ENCODE assay signal across 32 cellular contexts in the genomic region with DNA sequence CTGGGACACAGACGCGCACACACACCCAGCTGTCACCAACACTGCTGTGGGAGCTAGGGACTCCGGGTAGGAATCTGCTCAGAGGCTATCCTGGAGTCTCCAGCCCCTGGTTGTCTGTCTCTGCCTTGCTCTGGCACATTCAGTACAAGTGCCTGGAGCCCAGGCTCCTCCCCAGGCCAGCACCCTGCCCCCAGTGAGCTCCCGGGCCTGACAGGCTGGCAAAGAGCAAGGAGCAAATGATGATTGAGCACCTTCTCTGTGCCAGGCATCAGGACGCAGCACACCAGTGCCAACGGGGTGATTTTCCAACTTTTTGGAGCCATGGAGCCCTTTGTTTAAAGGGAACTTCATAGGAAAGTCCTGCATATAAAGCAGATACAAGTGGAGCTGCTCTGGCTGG. TPM values are rescaled to one million over a fixed set of nuclear protein-coding genes. Genes with fewer than 3 reads are reported as not detected.
DNase-seq lines count a peak whose midpoint lies in the region; ATAC-seq and TF ChIP-seq lines count a peak whose summit lies in the region.
"Had no signal": no experiment of that assay in that cellular context is flagged by ENCODE, and none has a peak within 500 bp of the region (broad histone marks: within the 10 kb centered on the region; RNA-seq: fewer than 3 reads in every experiment).

No MANE protein-coding gene starts in this region.

- H2AFZ ChIP-seq in SK-N-SH (ENCODE audit: low read depth), result no peak overlapping the region

- H3K4me1 Mint-ChIP-seq in brain, result peaks cover 69% of the 10 kb centered on the region
- H3K4me1 Mint-ChIP-seq: mesothelial cell of epicardium had no signal

- TF ChIP-seq EP300 in SK-N-SH (IDR thresholded peaks at IDR 0.05; ENCODE audit: borderline replicate concordance in 1 of 2, low read depth in 1 of 2, low read length in 1 of 2), result no peak

- no peaks in the 10 kb centered on the region for H3F3A ChIP-seq in SK-N-SH (replicated peaks; ENCODE audit: insufficient read depth)

- H3K27me3 Mint-ChIP-seq in brain, result peaks cover 14% of the 10 kb centered on the region

- no peaks in the 10 kb centered on the region for H4K20me1 ChIP-seq in SK-N-SH (ENCODE audit: insufficient read depth)

- no peak for TF ChIP-seq RAD21 in SK-N-SH (IDR thresholded peaks at IDR 0.05; ENCODE audit: low read length)

- no peak overlapping the region for H3K9ac ChIP-seq in SK-N-SH

- no peaks in the 10 kb centered on the region for H3K9me2 ChIP-seq in SK-N-SH

- no peak overlapping the region for H3K4me2 ChIP-seq in SK-N-SH

- peaks cover 37% of the 10 kb centered on the region for H3K27me3 ChIP-seq in SK-N-SH (ENCODE audit: insufficient read depth)
- H3K27me3 ChIP-seq: Peyer's patch had no signal

- H3K9me3 ChIP-seq in SK-N-SH, result no peaks in the 10 kb centered on the region
- H3K9me3 ChIP-seq: breast epithelium, gastrocnemius medialis, left lung, Peyer's patch, psoas muscle had no signal

- POLR2A ChIA-PET in SK-N-SH (lab: Yijun Ruan, JAX), result interaction anchor here (0.7 kb wide), 1 partner anchor 54 kb away, joined by 3 read pairs; no protein-coding TSS in a partner anchor

- WGBS in SK-N-SH (ENCODE audit: low lambda C conversion rate), result 46% methylated on average over 5 of the region's 6 CpGs

- DNase-seq in SK-N-SH (peak; percentile 49), left lobe of liver (ENCODE audit: low spot score) (peak; percentile 85), substantia nigra (lab: John Stamatoyannopoulos, UW) (peak in 41 of 49 donors; percentile 24 to 84 (median 47)), germinal center (ENCODE audit: low spot score) (no peak)
- DNase-seq: activated CD4-positive, alpha-beta memory T cell treated with anti-CD3 and anti-CD28 coated beads for 36 hours; activated CD4-positive, alpha-beta T cell treated with anti-CD3 and anti-CD28 coated beads for 1 hour; activated CD8-positive, alpha-beta memory T cell treated with anti-CD3 and anti-CD28 coated beads, Interleukin-2, amount 50 U/mL, for 4 hours; activated naive CD4-positive, alpha-beta T cell treated with Interleukin-2 at 50 U/mL for 16 hours; CD4-positive, alpha-beta T cell; effector CD4-positive, alpha-beta T cell; gastrocnemius medialis; H7; KBM-7; left lung; NCI-H1092 treated with DMSO at 0.1 percent for 48 hours; NCI-H187; NCI-H2171 treated with DMSO at 0.1 percent for 48 hours; NCI-H526; Peyer's patch; psoas muscle; SIG-M5; SW 1271 had no signal

- H3K9me3 Mint-ChIP-seq in brain, result no peaks in the 10 kb centered on the region
- H3K9me3 Mint-ChIP-seq: activated CD4-positive, alpha-beta memory T cell treated with anti-CD3 and anti-CD28 coated beads for 36 hours; CD4-positive, alpha-beta T cell; mesothelial cell of epicardium; stimulated activated effector memory CD8-positive, alpha-beta T cell treated with anti-CD3 and anti-CD28 coated beads, Interleukin-12 subunit alpha, Interleukin-12 subunit beta, amount 100 ng/mL, for 72 hours had no signal

- H3K27ac ChIP-seq in SK-N-SH (ENCODE audit: low read depth in 2 of 2, low read length in 1 of 2) (no peak overlapping the region), substantia nigra (ENCODE audit: low read depth, low read length, poor library complexity, severe bottlenecking) (peak overlapping the region; percentile 100)
- H3K27ac ChIP-seq: breast epithelium, gastrocnemius medialis, left lung, Peyer's patch, psoas muscle had no signal

- peak overlapping the region in 1 of 5 experiments; percentile 62 for H3K4me3 Mint-ChIP-seq in brain
- H3K4me3 Mint-ChIP-seq: activated CD4-positive, alpha-beta memory T cell treated with anti-CD3 and anti-CD28 coated beads for 36 hours; CD4-positive, alpha-beta T cell; mesothelial cell of epicardium; stimulated activated effector memory CD8-positive, alpha-beta T cell treated with anti-CD3 and anti-CD28 coated beads, Interleukin-12 subunit alpha, Interleukin-12 subunit beta, amount 100 ng/mL, for 72 hours had no signal

- ATAC-seq in SK-N-SH treated with all-trans-retinoic acid at 6 μM for 48 hours (no peak; the same call in 2 of the 3 replicates), left lobe of liver (peak; percentile 91), HG02571 (IDR thresholded peaks at IDR 0.05; ENCODE audit: unreplicated experiment) (no peak), GM18868 (IDR thresholded peaks at IDR 0.05; ENCODE audit: unreplicated experiment) (no peak)
- ATAC-seq: gastrocnemius medialis; left lung; psoas muscle; stimulated activated effector memory CD8-positive, alpha-beta T cell treated with anti-CD3 and anti-CD28 coated beads, Interleukin-12 subunit alpha, Interleukin-12 subunit beta, amount 100 ng/mL, for 72 hours had no signal

- H3K36me3 ChIP-seq in SK-N-SH (replicated peaks in 1 of 2; ENCODE audit: control insufficient read depth in 1 of 2, insufficient read depth in 2 of 2, low read length in 1 of 2), result no peaks in the 10 kb centered on the region
- H3K36me3 ChIP-seq: breast epithelium, gastrocnemius medialis, left lung, Peyer's patch had no signal

- no peak overlapping the region for H3K4me3 ChIP-seq in SK-N-SH (ENCODE audit: low read depth in 2 of 2, low read length in 1 of 2)
- H3K4me3 ChIP-seq: breast epithelium, gastrocnemius medialis, left lung, Peyer's patch, psoas muscle had no signal

- TF ChIP-seq CTCF in SK-N-SH (IDR thresholded peaks at IDR 0.05), result no peak
- no peak for TF ChIP-seq CTCF in brain (conservative IDR thresholded peaks at IDR 0.05)

- no peaks in the 10 kb centered on the region; a peak in 1 of 4 replicates for H3K4me1 ChIP-seq in SK-N-SH (ENCODE audit: control insufficient read depth in 1 of 2, insufficient read depth in 2 of 2, low read depth in 1 of 2, low read length in 1 of 2)
- H3K4me1 ChIP-seq: breast epithelium, gastrocnemius medialis, left lung, Peyer's patch, psoas muscle had no signal

- H3K36me3 Mint-ChIP-seq in brain, result no peaks in the 10 kb centered on the region
- H3K36me3 Mint-ChIP-seq: activated CD4-positive, alpha-beta memory T cell treated with anti-CD3 and anti-CD28 coated beads for 36 hours; mesothelial cell of epicardium; stimulated activated effector memory CD8-positive, alpha-beta T cell treated with anti-CD3 and anti-CD28 coated beads, Interleukin-12 subunit alpha, Interleukin-12 subunit beta, amount 100 ng/mL, for 72 hours had no signal

- CTCF ChIA-PET in SK-N-SH (lab: Yijun Ruan, JAX), result interaction anchor here (1.6 to 18.8 kb wide), 4 partner anchors 13 to 207 kb away, joined by 5 to 756 read pairs (median 40); no protein-coding TSS in a partner anchor

- peak overlapping the region; percentile 56 to 98 (median 84) for H3K27ac Mint-ChIP-seq in brain
- H3K27ac Mint-ChIP-seq: activated CD4-positive, alpha-beta memory T cell treated with anti-CD3 and anti-CD28 coated beads for 36 hours; CD4-positive, alpha-beta T cell; mesothelial cell of epicardium; stimulated activated effector memory CD8-positive, alpha-beta T cell treated with anti-CD3 and anti-CD28 coated beads, Interleukin-12 subunit alpha, Interleukin-12 subunit beta, amount 100 ng/mL, for 72 hours had no signal

- no peaks in the 10 kb centered on the region for H3K79me2 ChIP-seq in SK-N-SH (ENCODE audit: insufficient read depth)

TF ChIP-seq in SK-N-SH, 30 proteins besides CTCF, POLR2A, EP300 and RAD21:
- no peak for TF ChIP-seq JUND (IDR thresholded peaks at IDR 0.05)

TF ChIP-seq in SK-N-SH treated with all-trans-retinoic acid at 6 μM for 48 hours, 23 proteins besides CTCF, POLR2A, EP300 and RAD21:
- TF ChIP-seq ARNTL (CRISPR knock-in tag; IDR thresholded peaks at IDR 0.05; ENCODE audit: borderline replicate concordance, low read depth) (no peak), ZFP30 (CRISPR knock-in tag; IDR thresholded peaks at IDR 0.05) (no peak), ISL1 (CRISPR knock-in tag; IDR thresholded peaks at IDR 0.05) (no peak), ESRRG (CRISPR knock-in tag; IDR thresholded peaks at IDR 0.05) (no peak), SNAI2 (CRISPR knock-in tag; IDR thresholded peaks at IDR 0.05) (no peak), OSR1 (CRISPR knock-in tag; IDR thresholded peaks at IDR 0.05) (no peak)
- TF ChIP-seq, protein P1, sequence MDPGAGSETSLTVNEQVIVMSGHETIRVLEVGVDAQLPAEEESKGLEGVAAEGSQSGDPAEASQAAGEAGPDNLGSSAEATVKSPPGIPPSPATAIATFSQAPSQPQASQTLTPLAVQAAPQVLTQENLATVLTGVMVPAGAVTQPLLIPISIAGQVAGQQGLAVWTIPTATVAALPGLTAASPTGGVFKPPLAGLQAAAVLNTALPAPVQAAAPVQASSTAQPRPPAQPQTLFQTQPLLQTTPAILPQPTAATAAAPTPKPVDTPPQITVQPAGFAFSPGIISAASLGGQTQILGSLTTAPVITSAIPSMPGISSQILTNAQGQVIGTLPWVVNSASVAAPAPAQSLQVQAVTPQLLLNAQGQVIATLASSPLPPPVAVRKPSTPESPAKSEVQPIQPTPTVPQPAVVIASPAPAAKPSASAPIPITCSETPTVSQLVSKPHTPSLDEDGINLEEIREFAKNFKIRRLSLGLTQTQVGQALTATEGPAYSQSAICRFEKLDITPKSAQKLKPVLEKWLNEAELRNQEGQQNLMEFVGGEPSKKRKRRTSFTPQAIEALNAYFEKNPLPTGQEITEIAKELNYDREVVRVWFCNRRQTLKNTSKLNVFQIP (CRISPR knock-in tag; IDR thresholded peaks at IDR 0.05; ENCODE audit: borderline replicate concordance, low read depth), result no peak
- TF ChIP-seq, protein P2, sequence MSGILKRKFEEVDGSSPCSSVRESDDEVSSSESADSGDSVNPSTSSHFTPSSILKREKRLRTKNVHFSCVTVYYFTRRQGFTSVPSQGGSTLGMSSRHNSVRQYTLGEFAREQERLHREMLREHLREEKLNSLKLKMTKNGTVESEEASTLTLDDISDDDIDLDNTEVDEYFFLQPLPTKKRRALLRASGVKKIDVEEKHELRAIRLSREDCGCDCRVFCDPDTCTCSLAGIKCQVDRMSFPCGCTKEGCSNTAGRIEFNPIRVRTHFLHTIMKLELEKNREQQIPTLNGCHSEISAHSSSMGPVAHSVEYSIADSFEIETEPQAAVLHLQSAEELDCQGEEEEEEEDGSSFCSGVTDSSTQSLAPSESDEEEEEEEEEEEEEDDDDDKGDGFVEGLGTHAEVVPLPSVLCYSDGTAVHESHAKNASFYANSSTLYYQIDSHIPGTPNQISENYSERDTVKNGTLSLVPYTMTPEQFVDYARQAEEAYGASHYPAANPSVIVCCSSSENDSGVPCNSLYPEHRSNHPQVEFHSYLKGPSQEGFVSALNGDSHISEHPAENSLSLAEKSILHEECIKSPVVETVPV (CRISPR knock-in tag; IDR thresholded peaks at IDR 0.05), result no peak

RNA-seq across cellular contexts. Expression of a gene that starts 6.5 kb away (rescaled TPM):
- polyA plus RNA-seq in SK-N-SH (2012; rRNA removed), result 0.02 and 0.03 TPM in 2 replicates
- polyA plus RNA-seq in SK-N-SH (2012; cell fraction: cytosol; rRNA removed), result 0.01 and 0.03 TPM in 2 replicates
- 0.06 and 0.19 TPM in 2 replicates for polyA plus RNA-seq in SK-N-SH (2012; cell fraction: nucleus; rRNA removed)
- 114 TPM for polyA plus RNA-seq in brain (ENCODE audit: insufficient read depth, low read depth, low replicate concordance)
- total RNA-seq in left lobe of liver, result 0.13 TPM
- total RNA-seq: activated CD4-positive, alpha-beta memory T cell treated with anti-CD3 and anti-CD28 coated beads for 36 hours; breast epithelium; CD4-positive, alpha-beta T cell; Daoy; fibroblast of lung; gastrocnemius medialis; H7; left lung; M059J had no signal
- polyA plus RNA-seq: fibroblast of lung had no signal

RNA-seq across cellular contexts. Expression of a gene that starts 34.8 kb away (rescaled TPM):
- polyA plus RNA-seq in SK-N-SH (2012; rRNA removed), result 1.8 and 2.7 TPM in 2 replicates
- polyA plus RNA-seq in SK-N-SH (2012; cell fraction: cytosol; rRNA removed), result 2.2 and 2.3 TPM in 2 replicates
- polyA plus RNA-seq in SK-N-SH (2012; cell fraction: nucleus; rRNA removed), result 1.9 and 3.8 TPM in 2 replicates
- polyA plus RNA-seq in brain (ENCODE audit: insufficient read depth, low read depth, low replicate concordance), result 5.9 TPM
- 2.2 TPM for total RNA-seq in left lobe of liver

Comparison
In these comparisons a context has a peak if more than half of its experiments do, and no peak if none do; other contexts are left out.
1. RNA of a gene that starts 6.5 kb away (polyA plus RNA-seq): 114 TPM in brain (single experiment); 0.01 to 0.19 TPM in SK-N-SH; every median in the first group is over 10 times any median in the second.